8 cellular contexts compared by ENCODE assay signal in genomic region chr1:45519774-45520173, GRCh38. TPM values are rescaled to one million over a fixed set of nuclear protein-coding genes. Genes with fewer than 3 reads are reported as not detected.
DNase-seq lines count a peak whose midpoint lies in the region; ATAC-seq and TF ChIP-seq lines count a peak whose summit lies in the region.
"Not testable (repeated sequence)": the region's sequence is repeated elsewhere in the genome, so short reads cannot be mapped to it uniquely, and the experiment has no call there.

No MANE protein-coding gene starts in this region.

- not testable (repeated sequence) for H3K9me2 ChIP-seq in SK-N-SH

- peak overlapping the region; percentile 2; the same call in 1 of the 2 replicates for H3K9ac ChIP-seq in SK-N-SH

- peaks cover 39% of the 10 kb centered on the region for H4K20me1 ChIP-seq in SK-N-SH (ENCODE audit: insufficient read depth)

- peak overlapping the region in 1 of 2 experiments; percentile 91; a peak in 2 of 4 replicates for H3K4me3 ChIP-seq in SK-N-SH (ENCODE audit: low read depth in 2 of 2, low read length in 1 of 2)

- not testable (repeated sequence) for DNase-seq in CD14-positive monocyte (ENCODE audit: low spot score); HFFc6; SK-N-SH; activated T-helper 2 cell treated with anti-CD3 and anti-CD28 coated beads, Interferon-gamma antibody, Interleukin-2, Interleukin-4, amounts not matched to agents 10 μg/mL and 5 μg/mL and 100 μg/mL, durations not matched to agents 14 hours and 24 hours and 36 hours (ENCODE audit: low spot score); chondrocyte (ENCODE audit: low spot score); glutamatergic neuron; natural killer cell treated with Interleukin-12 subunit alpha and Interleukin-12 subunit beta and Interleukin-15 and Interleukin-18, amount 100 ng/mL, for 72 hours (ENCODE audit: low spot score); substantia nigra (lab: John Stamatoyannopoulos, UW)

- CTCF ChIA-PET in SK-N-SH (lab: Yijun Ruan, JAX), result interaction anchor here (1.1 to 3.6 kb wide), 3 partner anchors 10 to 50 kb away, joined by 3 to 18 read pairs (median 3); no protein-coding TSS in a partner anchor

- peaks cover 23 to 41% of the 10 kb centered on the region in 2 experiments for H3K36me3 ChIP-seq in SK-N-SH (replicated peaks in 1 of 2; ENCODE audit: control insufficient read depth in 1 of 2, insufficient read depth in 2 of 2, low read length in 1 of 2)

- not testable (repeated sequence) for H3K9me3 Mint-ChIP-seq in CD14-positive monocyte; HFFc6; activated T-helper 2 cell treated with anti-CD3 and anti-CD28 coated beads, Interferon-gamma antibody, Interleukin-2, Interleukin-4, amounts not matched to agents 10 μg/mL and 5 μg/mL and 100 μg/mL, durations not matched to agents 14 hours and 24 hours and 36 hours; chondrocyte (ENCODE audit: low read depth); natural killer cell treated with Interleukin-12 subunit alpha and Interleukin-12 subunit beta and Interleukin-15 and Interleukin-18, amount 100 ng/mL, for 72 hours
- peaks cover 22% of the 10 kb centered on the region for H3K9me3 Mint-ChIP-seq in glutamatergic neuron (ENCODE audit: unreplicated experiment)

- not testable (repeated sequence) for H3F3A ChIP-seq in SK-N-SH (replicated peaks; ENCODE audit: insufficient read depth)

- H3K4me2 ChIP-seq in SK-N-SH, result peak overlapping the region; percentile 90

- TF ChIP-seq EP300 in SK-N-SH (IDR thresholded peaks at IDR 0.05; ENCODE audit: borderline replicate concordance in 1 of 2, low read depth in 1 of 2, low read length in 1 of 2), result not testable (repeated sequence)

- ATAC-seq in natural killer cell treated with Interleukin-12 subunit alpha and Interleukin-12 subunit beta and Interleukin-15 and Interleukin-18, amount 100 ng/mL, for 72 hours, result not testable (repeated sequence)

- H3K4me1 Mint-ChIP-seq in CD14-positive monocyte, result peaks cover 28% of the 10 kb centered on the region
- peaks cover 60% of the 10 kb centered on the region for H3K4me1 Mint-ChIP-seq in HFFc6 (ENCODE audit: low read depth)
- peaks cover 43% of the 10 kb centered on the region for H3K4me1 Mint-ChIP-seq in activated T-helper 2 cell treated with anti-CD3 and anti-CD28 coated beads, Interferon-gamma antibody, Interleukin-2, Interleukin-4, amounts not matched to agents 10 μg/mL and 5 μg/mL and 100 μg/mL, durations not matched to agents 14 hours and 24 hours and 36 hours (ENCODE audit: low read depth)
- peaks cover 53% of the 10 kb centered on the region for H3K4me1 Mint-ChIP-seq in chondrocyte (ENCODE audit: low read depth)
- peaks cover 40% of the 10 kb centered on the region for H3K4me1 Mint-ChIP-seq in glutamatergic neuron (ENCODE audit: low read depth, unreplicated experiment)
- H3K4me1 Mint-ChIP-seq in natural killer cell treated with Interleukin-12 subunit alpha and Interleukin-12 subunit beta and Interleukin-15 and Interleukin-18, amount 100 ng/mL, for 72 hours (ENCODE audit: low read depth in 2 of 2), result peaks cover 31 to 32% of the 10 kb centered on the region in 2 donors

- H3K36me3 Mint-ChIP-seq in CD14-positive monocyte (peaks cover 31 to 40% of the 10 kb centered on the region in 2 donors), HFFc6 (ENCODE audit: low read depth) (peaks cover 40% of the 10 kb centered on the region), chondrocyte (ENCODE audit: low read depth) (peaks cover 19% of the 10 kb centered on the region)
- H3K36me3 Mint-ChIP-seq in activated T-helper 2 cell treated with anti-CD3 and anti-CD28 coated beads, Interferon-gamma antibody, Interleukin-2, Interleukin-4, amounts not matched to agents 10 μg/mL and 5 μg/mL and 100 μg/mL, durations not matched to agents 14 hours and 24 hours and 36 hours (ENCODE audit: low read depth), result peaks cover 49% of the 10 kb centered on the region
- not testable (repeated sequence) for H3K36me3 Mint-ChIP-seq in glutamatergic neuron (ENCODE audit: unreplicated experiment)
- peaks cover 20% of the 10 kb centered on the region for H3K36me3 Mint-ChIP-seq in natural killer cell treated with Interleukin-12 subunit alpha and Interleukin-12 subunit beta and Interleukin-15 and Interleukin-18, amount 100 ng/mL, for 72 hours

- H3K27ac Mint-ChIP-seq in CD14-positive monocyte (peak overlapping the region in 3 of 7 donors; percentile 23 to 63 (median 35)), HFFc6 (peak overlapping the region; percentile 98), glutamatergic neuron (ENCODE audit: unreplicated experiment) (peak overlapping the region; percentile 91)
- H3K27ac Mint-ChIP-seq in activated T-helper 2 cell treated with anti-CD3 and anti-CD28 coated beads, Interferon-gamma antibody, Interleukin-2, Interleukin-4, amounts not matched to agents 10 μg/mL and 5 μg/mL and 100 μg/mL, durations not matched to agents 14 hours and 24 hours and 36 hours, result peak overlapping the region; percentile 52
- not testable (repeated sequence) for H3K27ac Mint-ChIP-seq in chondrocyte (ENCODE audit: unreplicated experiment)
- peak overlapping the region; percentile 90 to 93 for H3K27ac Mint-ChIP-seq in natural killer cell treated with Interleukin-12 subunit alpha and Interleukin-12 subunit beta and Interleukin-15 and Interleukin-18, amount 100 ng/mL, for 72 hours

- not testable (repeated sequence) for TF ChIP-seq CTCF in CD14-positive monocyte (IDR thresholded peaks at IDR 0.05); HFFc6 (IDR thresholded peaks at IDR 0.05); SK-N-SH (IDR thresholded peaks at IDR 0.05); chondrocyte (IDR thresholded peaks at IDR 0.05); glutamatergic neuron (IDR thresholded peaks at IDR 0.05; ENCODE audit: partially characterized antibody, unreplicated experiment)

- H3K9me3 ChIP-seq in SK-N-SH, result not testable (repeated sequence)

- H3K4me1 ChIP-seq in SK-N-SH (ENCODE audit: control insufficient read depth in 1 of 2, insufficient read depth in 2 of 2, low read depth in 1 of 2, low read length in 1 of 2), result peaks cover 6 to 15% of the 10 kb centered on the region in 2 experiments; a peak in 3 of 4 replicates

- H3K79me2 ChIP-seq in SK-N-SH (ENCODE audit: insufficient read depth), result peaks cover 69% of the 10 kb centered on the region

- TF ChIP-seq RAD21 in SK-N-SH (IDR thresholded peaks at IDR 0.05; ENCODE audit: low read length), result not testable (repeated sequence)

- not testable (repeated sequence) for H3K27ac ChIP-seq in SK-N-SH (ENCODE audit: low read depth in 2 of 2, low read length in 1 of 2)
- peak overlapping the region; percentile 74 for H3K27ac ChIP-seq in substantia nigra (ENCODE audit: low read depth, low read length, poor library complexity, severe bottlenecking)

- not testable (repeated sequence) for H2AFZ ChIP-seq in SK-N-SH (ENCODE audit: low read depth)

- POLR2A ChIA-PET in SK-N-SH (lab: Yijun Ruan, JAX), result interaction anchor here (2.9 kb wide), 1 partner anchor 31 kb away, joined by 47 read pairs; the partner anchor contains the start of gene AKR1A1

- 69% methylated on average over 16 of the region's 16 CpGs for WGBS in SK-N-SH (ENCODE audit: low lambda C conversion rate)

- H3K27me3 ChIP-seq in SK-N-SH (ENCODE audit: insufficient read depth), result not testable (repeated sequence)

- H3K4me3 Mint-ChIP-seq in CD14-positive monocyte, result peak overlapping the region; percentile 91 to 96
- peak overlapping the region; percentile 98 for H3K4me3 Mint-ChIP-seq in HFFc6
- H3K4me3 Mint-ChIP-seq in activated T-helper 2 cell treated with anti-CD3 and anti-CD28 coated beads, Interferon-gamma antibody, Interleukin-2, Interleukin-4, amounts not matched to agents 10 μg/mL and 5 μg/mL and 100 μg/mL, durations not matched to agents 14 hours and 24 hours and 36 hours (ENCODE audit: low read depth), result peak overlapping the region; percentile 96
- peak overlapping the region; percentile 96 for H3K4me3 Mint-ChIP-seq in chondrocyte (ENCODE audit: unreplicated experiment)
- H3K4me3 Mint-ChIP-seq in glutamatergic neuron (ENCODE audit: unreplicated experiment), result peak overlapping the region; percentile 98
- H3K4me3 Mint-ChIP-seq in natural killer cell treated with Interleukin-12 subunit alpha and Interleukin-12 subunit beta and Interleukin-15 and Interleukin-18, amount 100 ng/mL, for 72 hours, result peak overlapping the region; percentile 98

- intact Hi-C loops in CD14-positive monocyte (cut with micrococcal nuclease), result loop anchor here in 1 of 2 donors (1.0 kb wide), 1 partner anchor 31 kb away; the partner anchor contains the start of gene AKR1A1
- intact Hi-C loops in activated T-helper 2 cell treated with anti-CD3 and anti-CD28 coated beads, Interferon-gamma antibody, Interleukin-2, Interleukin-4, amounts not matched to agents 10 μg/mL and 5 μg/mL and 100 μg/mL, durations not matched to agents 14 hours and 24 hours and 36 hours (cut with micrococcal nuclease), result loop anchor here (2.0 kb wide), 1 partner anchor 51 kb away; no protein-coding TSS in a partner anchor

- not testable (repeated sequence) for H3K27me3 Mint-ChIP-seq in CD14-positive monocyte (ENCODE audit: low read depth in 3 of 3); activated T-helper 2 cell treated with anti-CD3 and anti-CD28 coated beads, Interferon-gamma antibody, Interleukin-2, Interleukin-4, amounts not matched to agents 10 μg/mL and 5 μg/mL and 100 μg/mL, durations not matched to agents 14 hours and 24 hours and 36 hours (ENCODE audit: low read depth); chondrocyte (ENCODE audit: low read depth); natural killer cell treated with Interleukin-12 subunit alpha and Interleukin-12 subunit beta and Interleukin-15 and Interleukin-18, amount 100 ng/mL, for 72 hours
- H3K27me3 Mint-ChIP-seq in HFFc6 (ENCODE audit: insufficient read depth), result peaks cover 11% of the 10 kb centered on the region
- H3K27me3 Mint-ChIP-seq in glutamatergic neuron (ENCODE audit: unreplicated experiment), result peaks cover 26% of the 10 kb centered on the region

RNA-seq across cellular contexts. Expression of gene PRDX1, which starts 1.9 kb away (rescaled TPM):
- polyA plus RNA-seq in CD14-positive monocyte (100 to 1,000 TPM; 294 to 362 TPM), SK-N-SH (2012; rRNA removed) (467 and 551 TPM in 2 replicates)
- 1,000 to 10,000 TPM in 3 of 6 experiments, 100 to 1,000 TPM in 3; 798 to 1,123 (median 999) TPM for total RNA-seq in HFFc6 (2021; fragmentation: NEBNext Ultra II Directional; extraction: Animal tissue kit (Norgen Biotek cat#: 25700))
- 594 and 715 TPM in 2 replicates for polyA plus RNA-seq in SK-N-SH (2012; cell fraction: cytosol; rRNA removed)
- 153 and 277 TPM in 2 replicates for polyA plus RNA-seq in SK-N-SH (2012; cell fraction: nucleus; rRNA removed)
- total RNA-seq in activated T-helper 2 cell treated with anti-CD3 and anti-CD28 coated beads, Interferon-gamma antibody, Interleukin-2, Interleukin-4, amounts not matched to agents 10 μg/mL and 5 μg/mL and 100 μg/mL, durations not matched to agents 14 hours and 24 hours and 36 hours, result 703 and 712 TPM in 2 replicates
- total RNA-seq in chondrocyte (291 to 523 TPM (median 297 TPM) in 3 replicates), glutamatergic neuron (ENCODE audit: unreplicated experiment) (1,754 TPM)
- total RNA-seq in natural killer cell treated with Interleukin-12 subunit alpha and Interleukin-12 subunit beta and Interleukin-15 and Interleukin-18, amount 100 ng/mL, for 72 hours, result 100 to 1,000 TPM; 246 to 396 TPM

RNA-seq across cellular contexts. Expression of gene MMACHC, which starts 19.7 kb away (rescaled TPM):
- under 1 TPM in 1 of 2 donors, not detected in 1; 0.37 TPM for polyA plus RNA-seq in CD14-positive monocyte
- 10 to 100 TPM; 11.1 to 12.9 (median 12.4) TPM for total RNA-seq in HFFc6 (2021; fragmentation: NEBNext Ultra II Directional; extraction: Animal tissue kit (Norgen Biotek cat#: 25700))
- 4.0 and 4.3 TPM in 2 replicates for polyA plus RNA-seq in SK-N-SH (2012; rRNA removed)
- polyA plus RNA-seq in SK-N-SH (2012; cell fraction: cytosol; rRNA removed), result 1.8 and 2.5 TPM in 2 replicates
- 2.7 and 3.2 TPM in 2 replicates for polyA plus RNA-seq in SK-N-SH (2012; cell fraction: nucleus; rRNA removed)
- total RNA-seq in activated T-helper 2 cell treated with anti-CD3 and anti-CD28 coated beads, Interferon-gamma antibody, Interleukin-2, Interleukin-4, amounts not matched to agents 10 μg/mL and 5 μg/mL and 100 μg/mL, durations not matched to agents 14 hours and 24 hours and 36 hours, result 8.0 and 9.4 TPM in 2 replicates
- 4.6 to 8.9 TPM (median 5.9 TPM) in 3 replicates for total RNA-seq in chondrocyte
- total RNA-seq in glutamatergic neuron (ENCODE audit: unreplicated experiment), result 2.5 TPM
- total RNA-seq in natural killer cell treated with Interleukin-12 subunit alpha and Interleukin-12 subunit beta and Interleukin-15 and Interleukin-18, amount 100 ng/mL, for 72 hours, result 1 to 10 TPM; 3.8 to 5.6 TPM

RNA-seq across cellular contexts. Expression of gene CCDC163, which starts 19.9 kb away (rescaled TPM):
- polyA plus RNA-seq in CD14-positive monocyte (1 to 10 TPM in 1 of 2 donors, under 1 TPM in 1; 0.23 to 3.3 TPM), SK-N-SH (2012; rRNA removed) (1.1 and 1.6 TPM in 2 replicates)
- total RNA-seq in HFFc6 (2021; fragmentation: NEBNext Ultra II Directional; extraction: Animal tissue kit (Norgen Biotek cat#: 25700)), result 1 to 10 TPM; 1.3 to 2.4 (median 1.7) TPM
- polyA plus RNA-seq in SK-N-SH (2012; cell fraction: cytosol; rRNA removed), result 0.93 and 1.1 TPM in 2 replicates
- 0.58 and 0.98 TPM in 2 replicates for polyA plus RNA-seq in SK-N-SH (2012; cell fraction: nucleus; rRNA removed)
- total RNA-seq in activated T-helper 2 cell treated with anti-CD3 and anti-CD28 coated beads, Interferon-gamma antibody, Interleukin-2, Interleukin-4, amounts not matched to agents 10 μg/mL and 5 μg/mL and 100 μg/mL, durations not matched to agents 14 hours and 24 hours and 36 hours, result 3.5 and 4.0 TPM in 2 replicates
- total RNA-seq in chondrocyte (1.6 to 2.0 TPM (median 1.8 TPM) in 3 replicates), glutamatergic neuron (ENCODE audit: unreplicated experiment) (9.8 TPM)
- total RNA-seq in natural killer cell treated with Interleukin-12 subunit alpha and Interleukin-12 subunit beta and Interleukin-15 and Interleukin-18, amount 100 ng/mL, for 72 hours, result 1 to 10 TPM; 2.4 to 8.4 TPM

RNA-seq across cellular contexts. Expression of gene TESK2, which starts 28.8 kb away (rescaled TPM):
- 1 to 10 TPM; 3.9 to 4.1 TPM for polyA plus RNA-seq in CD14-positive monocyte
- total RNA-seq in HFFc6 (2021; fragmentation: NEBNext Ultra II Directional; extraction: Animal tissue kit (Norgen Biotek cat#: 25700)), result 1 to 10 TPM in 2 of 6 experiments, under 1 TPM in 4; 0.54 to 1.4 (median 0.82) TPM
- 1.3 TPM in 2 replicates for polyA plus RNA-seq in SK-N-SH (2012; rRNA removed)
- 1.1 TPM in 2 replicates for polyA plus RNA-seq in SK-N-SH (2012; cell fraction: cytosol; rRNA removed)
- polyA plus RNA-seq in SK-N-SH (2012; cell fraction: nucleus; rRNA removed), result 2.5 and 3.2 TPM in 2 replicates
- 2.3 and 2.9 TPM in 2 replicates for total RNA-seq in activated T-helper 2 cell treated with anti-CD3 and anti-CD28 coated beads, Interferon-gamma antibody, Interleukin-2, Interleukin-4, amounts not matched to agents 10 μg/mL and 5 μg/mL and 100 μg/mL, durations not matched to agents 14 hours and 24 hours and 36 hours
- 1.3 to 2.7 TPM (median 1.6 TPM) in 3 replicates for total RNA-seq in chondrocyte
- 3.3 TPM for total RNA-seq in glutamatergic neuron (ENCODE audit: unreplicated experiment)
- total RNA-seq in natural killer cell treated with Interleukin-12 subunit alpha and Interleukin-12 subunit beta and Interleukin-15 and Interleukin-18, amount 100 ng/mL, for 72 hours, result 1 to 10 TPM; 2.4 to 4.0 TPM

RNA-seq across cellular contexts. Expression of gene AKR1A1, which starts 30.9 kb away (rescaled TPM):
- polyA plus RNA-seq in CD14-positive monocyte, result 100 to 1,000 TPM; 219 to 245 TPM
- total RNA-seq in HFFc6 (2021; fragmentation: NEBNext Ultra II Directional; extraction: Animal tissue kit (Norgen Biotek cat#: 25700)), result 100 to 1,000 TPM; 105 to 125 (median 119) TPM
- 156 and 185 TPM in 2 replicates for polyA plus RNA-seq in SK-N-SH (2012; rRNA removed)
- polyA plus RNA-seq in SK-N-SH (2012; cell fraction: cytosol; rRNA removed), result 111 and 140 TPM in 2 replicates
- polyA plus RNA-seq in SK-N-SH (2012; cell fraction: nucleus; rRNA removed), result 215 and 220 TPM in 2 replicates
- total RNA-seq in activated T-helper 2 cell treated with anti-CD3 and anti-CD28 coated beads, Interferon-gamma antibody, Interleukin-2, Interleukin-4, amounts not matched to agents 10 μg/mL and 5 μg/mL and 100 μg/mL, durations not matched to agents 14 hours and 24 hours and 36 hours, result 191 and 210 TPM in 2 replicates
- 154 to 206 TPM (median 167 TPM) in 3 replicates for total RNA-seq in chondrocyte
- 182 TPM for total RNA-seq in glutamatergic neuron (ENCODE audit: unreplicated experiment)
- 100 to 1,000 TPM; 137 to 181 TPM for total RNA-seq in natural killer cell treated with Interleukin-12 subunit alpha and Interleukin-12 subunit beta and Interleukin-15 and Interleukin-18, amount 100 ng/mL, for 72 hours
